22 cellular contexts compared by ENCODE assay signal in genomic region chr1:165467706-165468105, GRCh38. TPM values are rescaled to one million over a fixed set of nuclear protein-coding genes. Genes with fewer than 3 reads are reported as not detected.
DNase-seq lines count a peak whose midpoint lies in the region; ATAC-seq and TF ChIP-seq lines count a peak whose summit lies in the region.
"Had no signal": no experiment of that assay in that cellular context is flagged by ENCODE, and none has a peak within 500 bp of the region (broad histone marks: within the 10 kb centered on the region; RNA-seq: fewer than 3 reads in every experiment).

No MANE protein-coding gene starts in this region.

- no peaks in the 10 kb centered on the region for H3K79me2 ChIP-seq in GM23338 (replicated peaks; ENCODE audit: insufficient read depth)

- no peaks in the 10 kb centered on the region for H3K9me2 ChIP-seq in GM23338 (ENCODE audit: insufficient read depth)

- peaks cover 8% of the 10 kb centered on the region for H3K27me3 Mint-ChIP-seq in GM23338 (ENCODE audit: insufficient read depth, low read depth, poor library complexity)
- no peaks in the 10 kb centered on the region for H3K27me3 Mint-ChIP-seq in neural crest cell (ENCODE audit: low read depth)

- no peaks in the 10 kb centered on the region for H3K36me3 ChIP-seq in GM23338 (ENCODE audit: insufficient read depth)

- H3K4me3 ChIP-seq in GM23338 = no peak overlapping the region
- H3K4me3 ChIP-seq: PC-9 had no signal

- peaks cover 31% of the 10 kb centered on the region for H3K4me1 ChIP-seq in GM23338 (ENCODE audit: insufficient read depth)

- ATAC-seq in GM23338 (peak; percentile 35), HG02852 (IDR thresholded peaks at IDR 0.05; ENCODE audit: unreplicated experiment) (no peak), GM21423 (IDR thresholded peaks at IDR 0.05; ENCODE audit: unreplicated experiment) (no peak), GM19328 (IDR thresholded peaks at IDR 0.05; ENCODE audit: unreplicated experiment) (no peak)
- ATAC-seq: CD8-positive, alpha-beta T cell had no signal

- H3K36me3 Mint-ChIP-seq in GM23338 (ENCODE audit: low read depth) (no peaks in the 10 kb centered on the region), neural crest cell (ENCODE audit: low read depth) (no peaks in the 10 kb centered on the region)
- H3K36me3 Mint-ChIP-seq: CD8-positive, alpha-beta T cell had no signal

- H3K4me3 Mint-ChIP-seq in GM23338 (no peak overlapping the region), neural crest cell (peak overlapping the region; percentile 65)
- H3K4me3 Mint-ChIP-seq: CD8-positive, alpha-beta T cell had no signal

- no peak for TF ChIP-seq CTCF in GM23338 (conservative IDR thresholded peaks at IDR 0.05; ENCODE audit: low read depth in 2 of 2)
- no peak for TF ChIP-seq CTCF in neural crest cell (conservative IDR thresholded peaks at IDR 0.05)

- H3K27ac Mint-ChIP-seq in GM23338 (no peak overlapping the region), neural crest cell (ENCODE audit: unreplicated experiment) (peak overlapping the region; percentile 97)
- H3K27ac Mint-ChIP-seq: CD8-positive, alpha-beta T cell had no signal

- peak; percentile 61 for DNase-seq in NCI-H82 (lab: John Stamatoyannopoulos, UW)
- no peak for DNase-seq in NCI-H82 treated with DMSO at 0.1 percent for 48 hours (lab: John Stamatoyannopoulos, UW; ENCODE audit: unreplicated experiment)
- DNase-seq in GM23338 (ENCODE audit: low spot score) = no peak
- DNase-seq in foreskin melanocyte = peak; percentile 100
- DNase-seq in neural crest cell (ENCODE audit: low read depth, low spot score) = peak; percentile 54
- DNase-seq: Calu3; CD8-positive, alpha-beta T cell; DMS153; KG1; NCI-H1092; NCI-H1436; NCI-H187 treated with DMSO at 0.1 percent for 48 hours; PC-9 had no signal

- no peaks in the 10 kb centered on the region for H3K27me3 ChIP-seq in GM23338 (ENCODE audit: insufficient read depth)

- peak overlapping the region; percentile 52; the same call in 1 of the 2 replicates for H2AFZ ChIP-seq in GM23338
- H2AFZ ChIP-seq: PC-9 had no signal

- H3K4me1 Mint-ChIP-seq in GM23338 (peaks cover 33% of the 10 kb centered on the region), neural crest cell (peaks cover 45% of the 10 kb centered on the region)

- H3K9me3 Mint-ChIP-seq in GM23338 (no peaks in the 10 kb centered on the region), neural crest cell (no peaks in the 10 kb centered on the region)
- H3K9me3 Mint-ChIP-seq: CD8-positive, alpha-beta T cell had no signal

- H3F3A ChIP-seq in GM23338 (replicated peaks; ENCODE audit: low read depth) = no peaks in the 10 kb centered on the region

- no peaks in the 10 kb centered on the region for H4K20me1 ChIP-seq in GM23338 (replicated peaks; ENCODE audit: insufficient read depth)

- no peak overlapping the region for H3K27ac ChIP-seq in GM23338 (ENCODE audit: low read depth)
- H3K27ac ChIP-seq: 22Rv1, PC-9, RWPE1 had no signal

- no peak overlapping the region for H3K4me2 ChIP-seq in GM23338
- H3K4me2 ChIP-seq: PC-9 had no signal

TF ChIP-seq in GM23338, 12 proteins besides CTCF, POLR2A, EP300 and RAD21:
- TF ChIP-seq NANOG (IDR thresholded peaks at IDR 0.05; ENCODE audit: borderline replicate concordance) = no peak
- TF ChIP-seq REST (IDR thresholded peaks at IDR 0.05; ENCODE audit: unreplicated experiment) = no peak
- TF ChIP-seq STAT1 (IDR thresholded peaks at IDR 0.05; ENCODE audit: unreplicated experiment) = no peak
- no peak for TF ChIP-seq ZNF331 (CRISPR knock-in tag; IDR thresholded peaks at IDR 0.05; ENCODE audit: low read depth)
- no peak for TF ChIP-seq EZH2 (IDR thresholded peaks at IDR 0.05; ENCODE audit: low read depth, unreplicated experiment)

RNA-seq across cellular contexts. Expression of gene RXRG, which starts 22.8 kb away (rescaled TPM):
- total RNA-seq in GM23338 (2014; rRNA removed; shearing (Covaris generic)) = not detected in 2 replicates
- polyA plus RNA-seq in GM23338 (2016; fragmentation: Nextera tagmentation; extraction: Ambion mirVana) = not detected in 2 replicates
- total RNA-seq in neural crest cell = 6.7 and 6.8 TPM in 2 replicates
- total RNA-seq: Calu3; CD8-positive, alpha-beta T cell; G401; H4; HT1080; NCI-H460; PC-9 had no signal

Comparison
In these comparisons a context has a peak if more than half of its experiments do, and no peak if none do; other contexts are left out.
1. DNase-seq: peak in NCI-H82 (single experiment), foreskin melanocyte (single experiment) and neural crest cell (single experiment); none in NCI-H82 treated with DMSO at 0.1 percent for 48 hours (single experiment) and GM23338 (single experiment).